1 cellular context compared by ENCODE assay signal in the genomic region with DNA sequence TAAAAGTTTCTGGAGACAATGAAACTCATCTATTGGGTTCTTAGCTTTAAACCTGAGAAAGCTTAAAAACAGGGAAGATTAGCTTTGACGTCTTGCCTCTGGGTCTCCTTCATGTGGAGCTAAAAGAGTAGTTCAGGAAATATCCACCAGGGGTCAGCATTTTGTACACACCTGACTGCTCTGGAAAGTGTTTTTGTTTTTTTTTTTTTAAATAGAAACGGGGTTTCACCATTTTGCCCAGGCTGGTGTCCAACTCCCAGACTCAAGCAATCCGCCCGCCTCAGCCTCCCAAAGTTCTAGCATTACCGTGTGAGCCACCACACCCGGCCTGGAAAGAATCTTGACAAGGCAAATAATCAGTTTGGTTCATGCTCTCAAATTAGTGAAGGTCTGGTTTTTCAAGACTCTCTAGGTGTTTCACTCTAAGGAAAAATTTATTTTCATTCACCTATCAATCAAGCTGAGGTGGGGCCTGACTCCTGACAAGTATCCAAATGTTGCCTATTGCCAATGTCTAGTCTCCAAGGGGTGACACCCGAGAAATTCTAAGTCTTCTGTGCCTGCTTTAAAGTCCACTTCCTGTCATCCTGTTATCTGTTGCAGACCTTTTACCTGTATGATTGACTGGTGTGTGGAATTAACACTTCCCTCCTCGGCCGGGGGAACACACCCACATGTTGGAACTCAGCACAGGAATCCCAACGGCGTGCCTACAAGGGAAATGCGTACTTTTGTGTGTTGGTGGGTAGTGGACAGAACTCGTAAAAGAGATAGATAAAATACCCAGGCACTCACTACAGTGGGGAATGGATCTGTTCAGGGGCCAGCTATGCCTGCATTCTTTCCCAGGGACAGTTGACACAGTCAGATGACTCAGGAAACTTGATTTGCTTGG.
TF ChIP-seq lines count a peak whose summit lies in the region.

No MANE protein-coding gene starts in this region.

TF ChIP-seq in K562, 482 proteins besides CTCF, POLR2A, EP300 and RAD21 (continued from another document):
- TF ChIP-seq, protein P1, sequence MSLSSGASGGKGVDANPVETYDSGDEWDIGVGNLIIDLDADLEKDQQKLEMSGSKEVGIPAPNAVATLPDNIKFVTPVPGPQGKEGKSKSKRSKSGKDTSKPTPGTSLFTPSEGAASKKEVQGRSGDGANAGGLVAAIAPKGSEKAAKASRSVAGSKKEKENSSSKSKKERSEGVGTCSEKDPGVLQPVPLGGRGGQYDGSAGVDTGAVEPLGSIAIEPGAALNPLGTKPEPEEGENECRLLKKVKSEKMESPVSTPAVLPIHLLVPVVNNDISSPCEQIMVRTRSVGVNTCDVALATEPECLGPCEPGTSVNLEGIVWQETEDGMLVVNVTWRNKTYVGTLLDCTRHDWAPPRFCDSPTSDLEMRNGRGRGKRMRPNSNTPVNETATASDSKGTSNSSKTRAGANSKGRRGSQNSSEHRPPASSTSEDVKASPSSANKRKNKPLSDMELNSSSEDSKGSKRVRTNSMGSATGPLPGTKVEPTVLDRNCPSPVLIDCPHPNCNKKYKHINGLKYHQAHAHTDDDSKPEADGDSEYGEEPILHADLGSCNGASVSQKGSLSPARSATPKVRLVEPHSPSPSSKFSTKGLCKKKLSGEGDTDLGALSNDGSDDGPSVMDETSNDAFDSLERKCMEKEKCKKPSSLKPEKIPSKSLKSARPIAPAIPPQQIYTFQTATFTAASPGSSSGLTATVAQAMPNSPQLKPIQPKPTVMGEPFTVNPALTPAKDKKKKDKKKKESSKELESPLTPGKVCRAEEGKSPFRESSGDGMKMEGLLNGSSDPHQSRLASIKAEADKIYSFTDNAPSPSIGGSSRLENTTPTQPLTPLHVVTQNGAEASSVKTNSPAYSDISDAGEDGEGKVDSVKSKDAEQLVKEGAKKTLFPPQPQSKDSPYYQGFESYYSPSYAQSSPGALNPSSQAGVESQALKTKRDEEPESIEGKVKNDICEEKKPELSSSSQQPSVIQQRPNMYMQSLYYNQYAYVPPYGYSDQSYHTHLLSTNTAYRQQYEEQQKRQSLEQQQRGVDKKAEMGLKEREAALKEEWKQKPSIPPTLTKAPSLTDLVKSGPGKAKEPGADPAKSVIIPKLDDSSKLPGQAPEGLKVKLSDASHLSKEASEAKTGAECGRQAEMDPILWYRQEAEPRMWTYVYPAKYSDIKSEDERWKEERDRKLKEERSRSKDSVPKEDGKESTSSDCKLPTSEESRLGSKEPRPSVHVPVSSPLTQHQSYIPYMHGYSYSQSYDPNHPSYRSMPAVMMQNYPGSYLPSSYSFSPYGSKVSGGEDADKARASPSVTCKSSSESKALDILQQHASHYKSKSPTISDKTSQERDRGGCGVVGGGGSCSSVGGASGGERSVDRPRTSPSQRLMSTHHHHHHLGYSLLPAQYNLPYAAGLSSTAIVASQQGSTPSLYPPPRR (CRISPR knock-in tag; IDR thresholded peaks at IDR 0.05; ENCODE audit: borderline replicate concordance), result no peak
- no peak for TF ChIP-seq CBX3 (IDR thresholded peaks at IDR 0.05; ENCODE audit: borderline replicate concordance in 1 of 2, low read length in 2 of 2)
- 0 out of 4 replicates have a peak, but pooled peaks of 1 of the 2 experiments have one; percentile 24 for TF ChIP-seq ARNT (IDR thresholded peaks at IDR 0.05)
- TF ChIP-seq FOXK2 (conservative IDR thresholded peaks at IDR 0.05 in 1 of 2, IDR thresholded peaks at IDR 0.05 in 1 of 2; ENCODE audit: low read depth in 2 of 2), result 0 out of 4 replicates have a peak, but pooled peaks of 1 of the 2 experiments have one; percentile 34
- 0 out of 2 replicates have a peak, but pooled peaks have one; percentile 1 for TF ChIP-seq MAFF (IDR thresholded peaks at IDR 0.05; ENCODE audit: low read length)
- peak; percentile 58 for TF ChIP-seq SMC3 (conservative IDR thresholded peaks at IDR 0.05; ENCODE audit: insufficient read depth, low read depth, low read length)
- no peak for TF ChIP-seq SRF (CRISPR knock-in tag; IDR thresholded peaks at IDR 0.05)
- peak; percentile 49; the same call in 1 of the 2 replicates for TF ChIP-seq ZNF316 (IDR thresholded peaks at IDR 0.05)
- peak; percentile 97 for TF ChIP-seq ZNF384 (IDR thresholded peaks at IDR 0.05; ENCODE audit: low read depth, low read length)
- 0 out of 2 replicates have a peak, but pooled peaks have one; percentile 27 for TF ChIP-seq ETV5 (CRISPR knock-in tag; IDR thresholded peaks at IDR 0.05; ENCODE audit: low read depth)
- TF ChIP-seq MAZ (CRISPR knock-in tag; conservative IDR thresholded peaks at IDR 0.05 in 1 of 2, IDR thresholded peaks at IDR 0.05 in 1 of 2), result 0 out of 4 replicates have a peak, but pooled peaks of 1 of the 2 experiments have one; percentile 26
